In the genomic region with DNA sequence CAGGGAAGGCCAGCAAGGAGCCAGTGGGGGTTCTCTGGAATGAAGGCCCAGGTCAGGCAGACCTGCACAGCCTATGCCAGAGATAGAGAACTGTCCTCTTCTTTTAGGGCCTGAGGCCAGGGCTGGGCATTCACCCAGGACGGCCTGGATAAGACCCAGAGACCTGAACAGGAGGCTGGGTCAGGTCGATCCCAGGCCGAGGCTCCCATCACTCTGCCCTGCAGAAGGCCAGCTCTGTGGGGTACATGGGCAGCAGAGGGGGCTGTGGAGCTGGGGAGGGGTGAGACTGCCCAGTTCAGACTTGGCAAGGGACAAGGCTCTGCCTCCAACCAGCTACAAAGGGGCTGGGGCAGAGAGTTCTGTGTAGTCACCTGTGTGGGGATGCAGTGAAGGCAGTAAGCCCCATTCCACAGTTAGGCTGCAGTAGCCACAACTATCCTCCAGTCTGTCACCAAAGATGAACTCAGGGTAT, we compare ENCODE assay signal across 15 cellular contexts. TPM values are rescaled to one million over a fixed set of nuclear protein-coding genes. Genes with fewer than 3 reads are reported as not detected.
DNase-seq lines count a peak whose midpoint lies in the region; ATAC-seq and TF ChIP-seq lines count a peak whose summit lies in the region.
"Had no signal": no experiment of that assay in that cellular context is flagged by ENCODE, and none has a peak within 500 bp of the region (broad histone marks: within the 10 kb centered on the region; RNA-seq: fewer than 3 reads in every experiment).

No MANE protein-coding gene starts in this region.

- peaks cover 3% of the 10 kb centered on the region for H3K36me3 Mint-ChIP-seq in IgD-negative memory B cell

- no peaks in the 10 kb centered on the region for H3K79me1 ChIP-seq in mesendoderm (ENCODE audit: low read length)

- no peak overlapping the region for H4K8ac ChIP-seq in mesendoderm (ENCODE audit: low read depth, low read length)

- H3K27me3 ChIP-seq in body of pancreas (no peaks in the 10 kb centered on the region), stomach (no peaks in the 10 kb centered on the region), mesendoderm (ENCODE audit: insufficient read depth, low read length, poor library complexity) (no peaks in the 10 kb centered on the region)

- WGBS in body of pancreas, 2 donors = 7 to 31% methylated on average over 2 to 3 of the region's 3 CpGs
- WGBS in stomach, 5 donors = 13 to 65% (median 56%) methylated on average over 3 of the region's 3 CpGs
- WGBS in mesendoderm (ENCODE audit: extremely low coverage, insufficient coverage, low lambda C conversion rate) = no CpG with 5 or more reads among the region's 3 CpGs

- no peaks in the 10 kb centered on the region for H3K9me3 Mint-ChIP-seq in IgD-negative memory B cell
- H3K9me3 Mint-ChIP-seq: activated T-cell treated with anti-CD3 and anti-CD28 coated beads, Interleukin-2, amount 50 U/mL, for 4 hours; CD8-positive, alpha-beta T cell had no signal

- H3K27ac ChIP-seq in body of pancreas (peak overlapping the region in 3 of 4 donors; percentile 22 to 56 (median 51)), stomach (peak overlapping the region in 3 of 5 donors; percentile 28 to 43 (median 36)), mesendoderm (ENCODE audit: low read depth, low read length) (no peak overlapping the region)

- no peak for TF ChIP-seq POLR2A in body of pancreas (IDR thresholded peaks at IDR 0.05)
- TF ChIP-seq POLR2A in stomach (IDR thresholded peaks at IDR 0.05) = no peak

- H3K9ac ChIP-seq in mesendoderm (ENCODE audit: low read length) = no peak overlapping the region

- no peak overlapping the region for H4K5ac ChIP-seq in mesendoderm (ENCODE audit: low read length)

- H3K4me3 Mint-ChIP-seq in IgD-negative memory B cell = no peak overlapping the region
- H3K4me3 Mint-ChIP-seq: activated T-cell treated with anti-CD3 and anti-CD28 coated beads, Interleukin-2, amount 50 U/mL, for 4 hours; CD8-positive, alpha-beta T cell had no signal

- H3K18ac ChIP-seq in mesendoderm (ENCODE audit: low read length) = no peak overlapping the region

- no peak overlapping the region for H2BK15ac ChIP-seq in mesendoderm (replicated peaks; ENCODE audit: low read depth)

- TF ChIP-seq EP300 in stomach (IDR thresholded peaks at IDR 0.05) = no peak

- H3K9me3 ChIP-seq in body of pancreas = no peaks in the 10 kb centered on the region
- H3K9me3 ChIP-seq in stomach = no peaks in the 10 kb centered on the region

- no peak for ATAC-seq in body of pancreas
- ATAC-seq in left lobe of liver = peak; percentile 61
- no peak for ATAC-seq in HG03280 (IDR thresholded peaks at IDR 0.05; ENCODE audit: unreplicated experiment)
- ATAC-seq: activated T-cell treated with anti-CD3 and anti-CD28 coated beads, Interleukin-2, amount 50 U/mL, for 4 hours; CD8-positive, alpha-beta T cell had no signal

- DNase-seq in body of pancreas (peak in 2 of 4 donors; percentile 47 to 51), left lobe of liver (ENCODE audit: low spot score) (peak; percentile 97), stomach (no peak), NCI-H345 treated with DMSO at 0.1 percent for 48 hours (lab: John Stamatoyannopoulos, UW; ENCODE audit: unreplicated experiment) (no peak), mesendoderm (no peak)
- DNase-seq in stimulated activated naive CD4-positive, alpha-beta T cell treated with Interleukin-2 at 50 U/mL for 16 hours (lab: John Stamatoyannopoulos, UW) = no peak
- DNase-seq: activated CD4-positive, CD25-positive, alpha-beta regulatory T cell treated with anti-CD3 and anti-CD28 coated beads, Interleukin-2, amount 50 U/mL, for 72 hours; activated T-cell treated with anti-CD3 and anti-CD28 coated beads, Interleukin-2, amount 50 U/mL, for 4 hours; aorta; CD8-positive, alpha-beta T cell; NCI-H1048; NCI-H226; OCI-M1 had no signal

- no peak overlapping the region for H2AK5ac ChIP-seq in mesendoderm (ENCODE audit: low read length)

- peaks cover 83% of the 10 kb centered on the region for H3K4me1 ChIP-seq in body of pancreas
- peaks cover 74 to 100% (median 94%) of the 10 kb centered on the region in 4 donors for H3K4me1 ChIP-seq in stomach
- no peaks in the 10 kb centered on the region for H3K4me1 ChIP-seq in mesendoderm (ENCODE audit: control insufficient read depth, low read depth, low read length)

- no peak overlapping the region for H3K4ac ChIP-seq in mesendoderm (ENCODE audit: low read depth, low read length)

- no peak overlapping the region for H3K23ac ChIP-seq in mesendoderm (ENCODE audit: low read length)

- intact Hi-C loops in body of pancreas (cut with DNase I) (no loop called here), stomach (cut with DNase I; ENCODE audit: low total_unique reads) (no loop called here)

- H3K36me3 ChIP-seq in body of pancreas (replicated peaks in 1 of 2; ENCODE audit: insufficient read depth in 1 of 2, low read depth in 2 of 2) = no peaks in the 10 kb centered on the region
- H3K36me3 ChIP-seq in stomach = peaks cover 14 to 87% (median 58%) of the 10 kb centered on the region in 4 donors
- no peaks in the 10 kb centered on the region for H3K36me3 ChIP-seq in mesendoderm (ENCODE audit: control insufficient read depth, insufficient read depth, low read length)

- H3K4me2 ChIP-seq in mesendoderm (ENCODE audit: low read length) = no peak overlapping the region

- no peaks in the 10 kb centered on the region for H3K79me2 ChIP-seq in mesendoderm (ENCODE audit: control insufficient read depth, insufficient read depth, low read length)

- H2BK5ac ChIP-seq in mesendoderm (ENCODE audit: low read length) = no peak overlapping the region

- peak overlapping the region in 2 of 3 donors; percentile 12 to 39 for H3K27ac Mint-ChIP-seq in IgD-negative memory B cell
- H3K27ac Mint-ChIP-seq: CD8-positive, alpha-beta T cell had no signal

- no peak overlapping the region for H3K56ac ChIP-seq in mesendoderm (ENCODE audit: low read length)

- H3K27me3 Mint-ChIP-seq in IgD-negative memory B cell = no peaks in the 10 kb centered on the region

- peaks cover 0 to 2% (median 0%) of the 10 kb centered on the region in 3 donors for H3K4me1 Mint-ChIP-seq in IgD-negative memory B cell

- no peak overlapping the region for H2BK120ac ChIP-seq in mesendoderm (ENCODE audit: low read depth, low read length)

- H3K4me3 ChIP-seq in body of pancreas = no peak overlapping the region
- H3K4me3 ChIP-seq in stomach = no peak overlapping the region
- no peak overlapping the region for H3K4me3 ChIP-seq in mesendoderm (ENCODE audit: low read length)

- TF ChIP-seq CTCF in body of pancreas (IDR thresholded peaks at IDR 0.05) = no peak
- no peak for TF ChIP-seq CTCF in stomach (IDR thresholded peaks at IDR 0.05)

RNA-seq across cellular contexts. Expression of a gene that starts 14.6 kb away (rescaled TPM):
- polyA plus RNA-seq in IgD-negative memory B cell (not detected), stomach (10 to 100 TPM in 1 of 3 donors, 1 to 10 TPM in 2; 1.5 to 16.7 (median 2.9) TPM)
- total RNA-seq in body of pancreas (10 to 100 TPM in 1 of 2 donors, 1 to 10 TPM in 1; 5.4 to 13.8 TPM), left lobe of liver (3.1 TPM), stomach (100 to 1,000 TPM in 1 of 5 donors, 10 to 100 TPM in 1, 1 to 10 TPM in 1, under 1 TPM in 1, not detected in 1; 0.89 to 837 (median 9.6) TPM)
- 12.9 TPM for polyA plus RNA-seq in mesendoderm (2013, experiment 1 of 2)
- polyA plus RNA-seq in mesendoderm (2013, experiment 2 of 2) = 13.3 TPM
- total RNA-seq: CD8-positive, alpha-beta T cell had no signal

RNA-seq across cellular contexts. Expression of a gene that starts 29.2 kb away (rescaled TPM):
- polyA plus RNA-seq in IgD-negative memory B cell = 0.33 TPM
- 10 to 100 TPM; 13.0 to 57.0 TPM for total RNA-seq in body of pancreas
- 1.6 TPM for total RNA-seq in left lobe of liver
- total RNA-seq in stomach = 10 to 100 TPM in 2 of 5 donors, 1 to 10 TPM in 2, not detected in 1; 6.1 to 33.6 (median 11.6) TPM
- polyA plus RNA-seq in stomach = 1 to 10 TPM; 2.0 to 4.7 (median 4.4) TPM
- 0.72 TPM for polyA plus RNA-seq in mesendoderm (2013, experiment 1 of 2)
- polyA plus RNA-seq in mesendoderm (2013, experiment 2 of 2) = 0.94 TPM
- total RNA-seq: CD8-positive, alpha-beta T cell had no signal

RNA-seq across cellular contexts. Expression of a gene that starts 35.5 kb away (rescaled TPM):
- 160 TPM for polyA plus RNA-seq in IgD-negative memory B cell
- 100 to 1,000 TPM in 1 of 2 donors, 10 to 100 TPM in 1; 53.7 to 102 TPM for total RNA-seq in body of pancreas
- total RNA-seq in left lobe of liver = 48.2 TPM
- 100 to 1,000 TPM in 1 of 5 donors, 10 to 100 TPM in 4; 23.5 to 102 (median 72.2) TPM for total RNA-seq in stomach
- 100 to 1,000 TPM in 1 of 3 donors, 10 to 100 TPM in 2; 36.5 to 102 (median 57.7) TPM for polyA plus RNA-seq in stomach
- polyA plus RNA-seq in mesendoderm (2013, experiment 1 of 2) = 37.4 TPM
- 38.6 TPM for polyA plus RNA-seq in mesendoderm (2013, experiment 2 of 2)

RNA-seq across cellular contexts. Expression of a gene that starts 37.9 kb away (rescaled TPM):
- polyA plus RNA-seq in IgD-negative memory B cell (not detected), stomach (not detected)
- total RNA-seq in body of pancreas (not detected), left lobe of liver (not detected), stomach (not detected)
- not detected for polyA plus RNA-seq in mesendoderm (2013, experiment 1 of 2)
- polyA plus RNA-seq in mesendoderm (2013, experiment 2 of 2) = not detected
- total RNA-seq: activated T-cell treated with anti-CD3 and anti-CD28 coated beads, Interleukin-2, amount 50 U/mL, for 4 hours; aorta; CD8-positive, alpha-beta T cell had no signal

RNA-seq across cellular contexts. Expression of a gene that starts 52.2 kb away (rescaled TPM):
- not detected for polyA plus RNA-seq in IgD-negative memory B cell
- 10 to 100 TPM; 11.2 to 30.0 TPM for total RNA-seq in body of pancreas
- total RNA-seq in left lobe of liver = 0.40 TPM
- total RNA-seq in stomach = 100 to 1,000 TPM in 1 of 5 donors, 10 to 100 TPM in 3, 1 to 10 TPM in 1; 5.8 to 127 (median 15.8) TPM
- polyA plus RNA-seq in stomach = 10 to 100 TPM in 2 of 3 donors, 1 to 10 TPM in 1; 10.0 to 38.8 (median 11.8) TPM
- not detected for polyA plus RNA-seq in mesendoderm (2013, experiment 1 of 2)
- polyA plus RNA-seq in mesendoderm (2013, experiment 2 of 2) = not detected
- total RNA-seq: CD8-positive, alpha-beta T cell had no signal
